1 cellular context compared by ENCODE assay signal in the genomic region with DNA sequence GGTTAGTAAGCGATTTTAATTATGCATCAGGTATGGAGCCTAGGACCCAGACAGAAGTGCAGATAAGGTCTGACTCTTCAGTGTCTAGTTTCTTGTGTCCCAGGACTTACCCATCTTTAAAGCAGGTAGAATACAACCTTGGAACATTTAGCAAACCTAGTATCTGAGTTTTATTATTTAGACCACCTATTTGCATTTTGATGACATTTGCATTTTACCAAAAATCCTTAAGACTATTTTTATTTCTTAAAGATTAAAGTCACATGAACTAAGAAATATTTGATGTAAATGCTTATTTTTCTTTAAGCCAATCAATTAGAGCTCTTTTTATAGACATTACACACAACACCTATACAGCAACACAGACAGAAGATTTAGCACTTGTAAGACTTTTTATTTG.
TF ChIP-seq lines count a peak whose summit lies in the region.

No MANE protein-coding gene starts in this region.

TF ChIP-seq in GM23338, 12 proteins besides CTCF, POLR2A, EP300 and RAD21 (continued from another document):
- TF ChIP-seq, protein P1, sequence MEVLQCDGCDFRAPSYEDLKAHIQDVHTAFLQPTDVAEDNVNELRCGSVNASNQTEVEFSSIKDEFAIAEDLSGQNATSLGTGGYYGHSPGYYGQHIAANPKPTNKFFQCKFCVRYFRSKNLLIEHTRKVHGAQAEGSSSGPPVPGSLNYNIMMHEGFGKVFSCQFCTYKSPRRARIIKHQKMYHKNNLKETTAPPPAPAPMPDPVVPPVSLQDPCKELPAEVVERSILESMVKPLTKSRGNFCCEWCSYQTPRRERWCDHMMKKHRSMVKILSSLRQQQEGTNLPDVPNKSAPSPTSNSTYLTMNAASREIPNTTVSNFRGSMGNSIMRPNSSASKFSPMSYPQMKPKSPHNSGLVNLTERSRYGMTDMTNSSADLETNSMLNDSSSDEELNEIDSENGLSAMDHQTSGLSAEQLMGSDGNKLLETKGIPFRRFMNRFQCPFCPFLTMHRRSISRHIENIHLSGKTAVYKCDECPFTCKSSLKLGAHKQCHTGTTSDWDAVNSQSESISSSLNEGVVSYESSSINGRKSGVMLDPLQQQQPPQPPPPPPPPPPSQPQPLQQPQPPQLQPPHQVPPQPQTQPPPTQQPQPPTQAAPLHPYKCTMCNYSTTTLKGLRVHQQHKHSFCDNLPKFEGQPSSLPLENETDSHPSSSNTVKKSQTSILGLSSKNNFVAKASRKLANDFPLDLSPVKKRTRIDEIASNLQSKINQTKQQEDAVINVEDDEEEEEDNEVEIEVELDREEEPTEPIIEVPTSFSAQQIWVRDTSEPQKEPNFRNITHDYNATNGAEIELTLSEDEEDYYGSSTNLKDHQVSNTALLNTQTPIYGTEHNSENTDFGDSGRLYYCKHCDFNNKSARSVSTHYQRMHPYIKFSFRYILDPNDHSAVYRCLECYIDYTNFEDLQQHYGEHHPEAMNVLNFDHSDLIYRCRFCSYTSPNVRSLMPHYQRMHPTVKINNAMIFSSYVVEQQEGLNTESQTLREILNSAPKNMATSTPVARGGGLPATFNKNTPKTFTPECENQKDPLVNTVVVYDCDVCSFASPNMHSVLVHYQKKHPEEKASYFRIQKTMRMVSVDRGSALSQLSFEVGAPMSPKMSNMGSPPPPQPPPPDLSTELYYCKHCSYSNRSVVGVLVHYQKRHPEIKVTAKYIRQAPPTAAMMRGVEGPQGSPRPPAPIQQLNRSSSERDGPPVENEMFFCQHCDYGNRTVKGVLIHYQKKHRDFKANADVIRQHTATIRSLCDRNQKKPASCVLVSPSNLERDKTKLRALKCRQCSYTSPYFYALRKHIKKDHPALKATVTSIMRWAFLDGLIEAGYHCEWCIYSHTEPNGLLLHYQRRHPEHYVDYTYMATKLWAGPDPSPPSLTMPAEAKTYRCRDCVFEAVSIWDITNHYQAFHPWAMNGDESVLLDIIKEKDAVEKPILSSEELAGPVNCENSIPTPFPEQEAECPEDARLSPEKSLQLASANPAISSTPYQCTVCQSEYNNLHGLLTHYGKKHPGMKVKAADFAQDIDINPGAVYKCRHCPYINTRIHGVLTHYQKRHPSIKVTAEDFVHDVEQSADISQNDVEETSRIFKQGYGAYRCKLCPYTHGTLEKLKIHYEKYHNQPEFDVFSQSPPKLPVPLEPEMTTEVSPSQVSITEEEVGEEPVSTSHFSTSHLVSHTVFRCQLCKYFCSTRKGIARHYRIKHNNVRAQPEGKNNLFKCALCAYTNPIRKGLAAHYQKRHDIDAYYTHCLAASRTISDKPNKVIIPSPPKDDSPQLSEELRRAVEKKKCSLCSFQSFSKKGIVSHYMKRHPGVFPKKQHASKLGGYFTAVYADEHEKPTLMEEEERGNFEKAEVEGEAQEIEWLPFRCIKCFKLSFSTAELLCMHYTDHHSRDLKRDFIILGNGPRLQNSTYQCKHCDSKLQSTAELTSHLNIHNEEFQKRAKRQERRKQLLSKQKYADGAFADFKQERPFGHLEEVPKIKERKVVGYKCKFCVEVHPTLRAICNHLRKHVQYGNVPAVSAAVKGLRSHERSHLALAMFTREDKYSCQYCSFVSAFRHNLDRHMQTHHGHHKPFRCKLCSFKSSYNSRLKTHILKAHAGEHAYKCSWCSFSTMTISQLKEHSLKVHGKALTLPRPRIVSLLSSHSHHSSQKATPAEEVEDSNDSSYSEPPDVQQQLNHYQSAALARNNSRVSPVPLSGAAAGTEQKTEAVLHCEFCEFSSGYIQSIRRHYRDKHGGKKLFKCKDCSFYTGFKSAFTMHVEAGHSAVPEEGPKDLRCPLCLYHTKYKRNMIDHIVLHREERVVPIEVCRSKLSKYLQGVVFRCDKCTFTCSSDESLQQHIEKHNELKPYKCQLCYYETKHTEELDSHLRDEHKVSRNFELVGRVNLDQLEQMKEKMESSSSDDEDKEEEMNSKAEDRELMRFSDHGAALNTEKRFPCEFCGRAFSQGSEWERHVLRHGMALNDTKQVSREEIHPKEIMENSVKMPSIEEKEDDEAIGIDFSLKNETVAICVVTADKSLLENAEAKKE (CRISPR knock-in tag; IDR thresholded peaks at IDR 0.05): no peak
- TF ChIP-seq NANOG (IDR thresholded peaks at IDR 0.05; ENCODE audit: borderline replicate concordance): no peak
- no peak for TF ChIP-seq ZNF114 (CRISPR knock-in tag; IDR thresholded peaks at IDR 0.05)
- TF ChIP-seq POLR2AphosphoS5 (IDR thresholded peaks at IDR 0.05; ENCODE audit: low read depth): no peak
- TF ChIP-seq EZH2phosphoT487 (IDR thresholded peaks at IDR 0.05; ENCODE audit: unreplicated experiment): no peak
- TF ChIP-seq ETS1 (IDR thresholded peaks at IDR 0.05): no peak
- TF ChIP-seq JUNB (IDR thresholded peaks at IDR 0.05; ENCODE audit: unreplicated experiment): no peak
- no peak for TF ChIP-seq CREB1 (CRISPR knock-in tag; IDR thresholded peaks at IDR 0.05; ENCODE audit: low read depth)
- TF ChIP-seq STAT1 (IDR thresholded peaks at IDR 0.05; ENCODE audit: unreplicated experiment): no peak
- no peak for TF ChIP-seq EZH2 (IDR thresholded peaks at IDR 0.05; ENCODE audit: low read depth, unreplicated experiment)
- TF ChIP-seq, protein P2, sequence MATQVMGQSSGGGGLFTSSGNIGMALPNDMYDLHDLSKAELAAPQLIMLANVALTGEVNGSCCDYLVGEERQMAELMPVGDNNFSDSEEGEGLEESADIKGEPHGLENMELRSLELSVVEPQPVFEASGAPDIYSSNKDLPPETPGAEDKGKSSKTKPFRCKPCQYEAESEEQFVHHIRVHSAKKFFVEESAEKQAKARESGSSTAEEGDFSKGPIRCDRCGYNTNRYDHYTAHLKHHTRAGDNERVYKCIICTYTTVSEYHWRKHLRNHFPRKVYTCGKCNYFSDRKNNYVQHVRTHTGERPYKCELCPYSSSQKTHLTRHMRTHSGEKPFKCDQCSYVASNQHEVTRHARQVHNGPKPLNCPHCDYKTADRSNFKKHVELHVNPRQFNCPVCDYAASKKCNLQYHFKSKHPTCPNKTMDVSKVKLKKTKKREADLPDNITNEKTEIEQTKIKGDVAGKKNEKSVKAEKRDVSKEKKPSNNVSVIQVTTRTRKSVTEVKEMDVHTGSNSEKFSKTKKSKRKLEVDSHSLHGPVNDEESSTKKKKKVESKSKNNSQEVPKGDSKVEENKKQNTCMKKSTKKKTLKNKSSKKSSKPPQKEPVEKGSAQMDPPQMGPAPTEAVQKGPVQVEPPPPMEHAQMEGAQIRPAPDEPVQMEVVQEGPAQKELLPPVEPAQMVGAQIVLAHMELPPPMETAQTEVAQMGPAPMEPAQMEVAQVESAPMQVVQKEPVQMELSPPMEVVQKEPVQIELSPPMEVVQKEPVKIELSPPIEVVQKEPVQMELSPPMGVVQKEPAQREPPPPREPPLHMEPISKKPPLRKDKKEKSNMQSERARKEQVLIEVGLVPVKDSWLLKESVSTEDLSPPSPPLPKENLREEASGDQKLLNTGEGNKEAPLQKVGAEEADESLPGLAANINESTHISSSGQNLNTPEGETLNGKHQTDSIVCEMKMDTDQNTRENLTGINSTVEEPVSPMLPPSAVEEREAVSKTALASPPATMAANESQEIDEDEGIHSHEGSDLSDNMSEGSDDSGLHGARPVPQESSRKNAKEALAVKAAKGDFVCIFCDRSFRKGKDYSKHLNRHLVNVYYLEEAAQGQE (IDR thresholded peaks at IDR 0.05; ENCODE audit: unreplicated experiment): no peak
TF ChIP-seq in GM23338: peak in this region for 0.
